Comparison of ENCODE assay signal across 12 cellular contexts in the genomic region with DNA sequence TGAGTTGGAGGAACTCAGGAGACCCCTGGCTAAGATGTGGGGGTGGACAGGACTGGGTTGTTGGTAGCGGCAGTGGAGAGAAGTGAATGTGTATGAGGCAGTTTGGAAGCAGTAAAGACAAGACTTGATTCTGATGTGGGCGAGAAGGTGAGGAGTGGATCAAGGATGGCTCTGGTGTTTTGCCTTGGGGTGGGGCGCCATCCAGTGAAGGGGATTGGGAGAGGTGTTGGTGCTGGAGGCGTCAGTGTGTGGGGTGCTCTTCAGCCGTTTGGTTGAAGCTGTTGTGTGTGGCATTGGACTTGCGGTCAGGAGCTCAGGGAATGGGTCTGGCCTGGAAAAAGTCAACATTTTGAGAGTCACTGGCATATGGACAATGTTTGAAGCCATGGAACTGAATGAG.
"Had no signal": no experiment of that assay in that cellular context is flagged by ENCODE, and none has a peak within 500 bp of the region (broad histone marks: within the 10 kb centered on the region; RNA-seq: fewer than 3 reads in every experiment).

No MANE protein-coding gene starts in this region.

- H3K27ac Mint-ChIP-seq: activated naive CD8-positive, alpha-beta T cell; endodermal cell had no signal

- H3K27me3 Mint-ChIP-seq: activated naive CD8-positive, alpha-beta T cell had no signal

- H3K4me3 Mint-ChIP-seq: activated naive CD8-positive, alpha-beta T cell; endodermal cell had no signal

- H3K27ac ChIP-seq: gastrocnemius medialis, sigmoid colon, spleen, tibial artery, vagina had no signal

- DNase-seq: activated CD4-positive, alpha-beta T cell treated with anti-CD3 and anti-CD28 coated beads, Interleukin-2, amount 50 U/mL, for 48 hours; activated CD4-positive, CD25-positive, alpha-beta regulatory T cell treated with anti-CD3 and anti-CD28 coated beads, Interleukin-2, amount 50 U/mL, for 72 hours; activated effector memory CD4-positive, alpha-beta T cell treated with anti-CD3 and anti-CD28 coated beads, Interleukin-2, amount 50 U/mL, for 16 hours; dorsolateral prefrontal cortex; endodermal cell; gastrocnemius medialis; heart right ventricle; sigmoid colon; spleen; tibial artery had no signal

- H3K27me3 ChIP-seq: dorsolateral prefrontal cortex, gastrocnemius medialis, heart right ventricle, sigmoid colon, spleen, tibial artery, vagina had no signal

- H3K4me3 ChIP-seq: dorsolateral prefrontal cortex, gastrocnemius medialis, heart right ventricle, sigmoid colon, spleen, tibial artery, vagina had no signal

- ATAC-seq: gastrocnemius medialis, heart right ventricle had no signal

- H3K4me1 ChIP-seq: sigmoid colon, spleen, tibial artery, vagina had no signal

- H3K9me3 Mint-ChIP-seq: endodermal cell had no signal

- H3K9me3 ChIP-seq: gastrocnemius medialis, heart right ventricle, sigmoid colon, spleen, tibial artery, vagina had no signal
